Comparison of ENCODE assay signal across 9 cellular contexts in the genomic region with DNA sequence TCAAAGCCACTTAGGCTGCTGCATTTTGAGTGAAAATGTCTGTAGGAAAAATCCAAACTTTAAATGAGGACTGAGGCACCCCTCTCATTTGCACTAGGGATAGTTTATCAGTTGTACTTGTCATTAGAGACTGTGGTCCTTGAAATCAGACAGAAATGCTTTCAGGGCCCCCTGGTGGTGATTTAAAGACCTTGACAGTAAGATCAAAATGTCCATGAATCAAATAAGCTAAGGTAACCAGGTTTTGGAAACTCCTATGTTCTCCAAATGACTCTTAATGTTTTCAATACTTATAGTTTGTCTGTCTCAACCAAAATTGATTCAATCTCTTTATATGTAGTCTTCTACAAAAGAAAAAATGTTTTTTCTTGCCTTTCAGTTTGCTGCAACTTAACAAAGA. TPM values are rescaled to one million over a fixed set of nuclear protein-coding genes. Genes with fewer than 3 reads are reported as not detected.
DNase-seq lines count a peak whose midpoint lies in the region; ATAC-seq, FAIRE-seq and TF ChIP-seq lines count a peak whose summit lies in the region.
"Had no signal": no experiment of that assay in that cellular context is flagged by ENCODE, and none has a peak within 500 bp of the region (broad histone marks: within the 10 kb centered on the region; RNA-seq: fewer than 3 reads in every experiment).

No MANE protein-coding gene starts in this region.

- no peaks in the 10 kb centered on the region for H3K9me2 ChIP-seq in SU-DHL-6 (replicated peaks; ENCODE audit: insufficient read depth, low read length)

- no peaks in the 10 kb centered on the region for H3K79me2 ChIP-seq in SU-DHL-6 (ENCODE audit: insufficient read depth, low read length)

- H3K9me3 Mint-ChIP-seq in activated T-cell treated with anti-CD3 and anti-CD28 coated beads, Interleukin-2, amount 50 U/mL, for 24 hours = peaks cover 9% of the 10 kb centered on the region
- peaks cover 5% of the 10 kb centered on the region for H3K9me3 Mint-ChIP-seq in endothelial cell (ENCODE audit: unreplicated experiment)

- no peak overlapping the region for H3K4me3 ChIP-seq in SU-DHL-6 (ENCODE audit: insufficient read depth, low read length, poor library complexity, severe bottlenecking)

- H2AFZ ChIP-seq in SU-DHL-6 (ENCODE audit: low read depth, low read length, severe bottlenecking) = no peak overlapping the region

- H3K36me3 Mint-ChIP-seq in activated T-cell treated with anti-CD3 and anti-CD28 coated beads, Interleukin-2, amount 50 U/mL, for 24 hours (ENCODE audit: low read depth) = no peaks in the 10 kb centered on the region
- H3K36me3 Mint-ChIP-seq in endothelial cell (ENCODE audit: low read depth, unreplicated experiment) = no peaks in the 10 kb centered on the region

- no peak overlapping the region for H3K27ac ChIP-seq in SU-DHL-6 (ENCODE audit: low read depth, low read length)
- H3K27ac ChIP-seq: epithelial cell of prostate had no signal

- H3K4me2 ChIP-seq in SU-DHL-6 (ENCODE audit: low read depth, low read length, poor library complexity, severe bottlenecking) = no peak overlapping the region

- no peak for FAIRE-seq in H54 (lab: Jason Lieb, UNC)

- H3K36me3 ChIP-seq in SU-DHL-6 (ENCODE audit: low read length) = no peaks in the 10 kb centered on the region

- no peak overlapping the region for H3K27ac Mint-ChIP-seq in activated T-cell treated with anti-CD3 and anti-CD28 coated beads, Interleukin-2, amount 50 U/mL, for 24 hours
- H3K27ac Mint-ChIP-seq in endothelial cell (ENCODE audit: unreplicated experiment) = no peak overlapping the region

- peak; percentile 4 for DNase-seq in activated T-cell treated with anti-CD3 and anti-CD28 coated beads for 24 hours (ENCODE audit: low read depth)
- DNase-seq in activated T-cell treated with anti-CD3 and anti-CD28 coated beads, Interleukin-2, amount 50 U/mL, for 24 hours = no peak
- DNase-seq in NAMALWA (ENCODE audit: low spot score) = peak; percentile 81
- DNase-seq in endothelial cell (ENCODE audit: low spot score) = peak; percentile 55
- DNase-seq in non-pigmented ciliary epithelial cell (ENCODE audit: low read depth) = peak; percentile 5
- no peak for DNase-seq in H54 (ENCODE audit: insufficient read length, low spot score)

- TF ChIP-seq POLR2A in H54 (IDR thresholded peaks at IDR 0.05; ENCODE audit: low read depth, low read length) = no peak

- H3K27me3 ChIP-seq in SU-DHL-6 (ENCODE audit: low read length) = no peaks in the 10 kb centered on the region

- peak; percentile 45 for ATAC-seq in GM21786 (IDR thresholded peaks at IDR 0.05; ENCODE audit: unreplicated experiment)

- no peak overlapping the region for H3K4me3 Mint-ChIP-seq in activated T-cell treated with anti-CD3 and anti-CD28 coated beads, Interleukin-2, amount 50 U/mL, for 24 hours
- no peak overlapping the region for H3K4me3 Mint-ChIP-seq in endothelial cell (ENCODE audit: unreplicated experiment)

- no peak overlapping the region for H3K9ac ChIP-seq in SU-DHL-6 (ENCODE audit: low read length)

- no peaks in the 10 kb centered on the region for H3K27me3 Mint-ChIP-seq in activated T-cell treated with anti-CD3 and anti-CD28 coated beads, Interleukin-2, amount 50 U/mL, for 24 hours
- peaks cover 3% of the 10 kb centered on the region for H3K27me3 Mint-ChIP-seq in endothelial cell (ENCODE audit: unreplicated experiment)

- no peaks in the 10 kb centered on the region for H3K4me1 Mint-ChIP-seq in activated T-cell treated with anti-CD3 and anti-CD28 coated beads, Interleukin-2, amount 50 U/mL, for 24 hours (ENCODE audit: low read depth)
- no peaks in the 10 kb centered on the region for H3K4me1 Mint-ChIP-seq in endothelial cell (ENCODE audit: unreplicated experiment)

- TF ChIP-seq CTCF in SU-DHL-6 (IDR thresholded peaks at IDR 0.05; ENCODE audit: insufficient read depth, low read length, poor library complexity, severe bottlenecking) (peak; percentile 45), endothelial cell (IDR thresholded peaks at IDR 0.05; ENCODE audit: unreplicated experiment) (peak; percentile 70)

- no peaks in the 10 kb centered on the region for H3F3A ChIP-seq in SU-DHL-6 (ENCODE audit: insufficient read depth)

- H3K9me3 ChIP-seq in SU-DHL-6 (ENCODE audit: insufficient read depth, low read length) = no peaks in the 10 kb centered on the region

- H4K20me1 ChIP-seq in SU-DHL-6 (ENCODE audit: low read depth, low read length) = no peaks in the 10 kb centered on the region

RNA-seq across cellular contexts. Expression of a gene that starts 28.8 kb away (rescaled TPM):
- total RNA-seq in endothelial cell (ENCODE audit: unreplicated experiment) = 67.3 TPM

Comparison
In these comparisons a context has a peak if more than half of its experiments do, and no peak if none do; other contexts are left out.
1. DNase-seq: peak in activated T-cell treated with anti-CD3 and anti-CD28 coated beads for 24 hours (single experiment), NAMALWA (single experiment), endothelial cell (single experiment) and non-pigmented ciliary epithelial cell (single experiment); none in activated T-cell treated with anti-CD3 and anti-CD28 coated beads, Interleukin-2, amount 50 U/mL, for 24 hours (single experiment) and H54 (single experiment).